8 cellular contexts compared by ENCODE assay signal in genomic region chr14:102778616-102779351, GRCh38. TPM values are rescaled to one million over a fixed set of nuclear protein-coding genes. Genes with fewer than 3 reads are reported as not detected.
A peak's percentile ranks its signal among the peaks of the same experiment; 100 is the strongest.
DNase-seq lines count a peak whose midpoint lies in the region; ATAC-seq and TF ChIP-seq lines count a peak whose summit lies in the region.

No MANE protein-coding gene starts in this region.

- H3K27ac ChIP-seq in GM23248: peak overlapping the region; percentile 77
- H3K27ac ChIP-seq in Peyer's patch: peak overlapping the region; percentile 92 to 97 (median 94)
- peak overlapping the region in 1 of 2 donors; percentile 85 for H3K27ac ChIP-seq in esophagus (ENCODE audit: low read depth in 2 of 2, low read length in 1 of 2)
- H3K27ac ChIP-seq in psoas muscle: no peak overlapping the region

- DNase-seq in GM23248: peak; percentile 41
- no peak for DNase-seq in Peyer's patch
- no peak for DNase-seq in psoas muscle
- DNase-seq in GM03348 (ENCODE audit: low spot score): no peak
- DNase-seq in NCI-H2107 (lab: John Stamatoyannopoulos, UW): no peak
- DNase-seq in iPS-NIHi7 (ENCODE audit: extremely low spot score): no peak
- DNase-seq in glomerular visceral epithelial cell (ENCODE audit: extremely low spot score): no peak

- WGBS in GM23248 (ENCODE audit: low coverage in 1 of 2, low lambda C conversion rate in 2 of 2, missing lambda C conversion rate in 2 of 2), 2 experiments: 31 to 34% methylated on average over 19 of the region's 19 CpGs
- 16 to 19% methylated on average over 19 of the region's 19 CpGs for WGBS in esophagus, 2 donors
- WGBS in psoas muscle, 3 donors: 29 to 36% (median 31%) methylated on average over 19 of the region's 19 CpGs

- ATAC-seq in psoas muscle: no peak

- in situ Hi-C loops in GM23248 (cut with MboI): loop anchor here (10.0 kb wide), 1 partner anchor 136 kb away; no protein-coding TSS in a partner anchor

- intact Hi-C loops in psoas muscle (cut with DNase I): loop anchor here in 1 of 2 donors (10.0 kb wide), 1 partner anchor 136 kb away; no protein-coding TSS in a partner anchor

- H3F3A ChIP-seq in GM23248 (ENCODE audit: insufficient read depth): peaks cover 35% of the 10 kb centered on the region

- no peaks in the 10 kb centered on the region for H3K9me2 ChIP-seq in GM23248 (ENCODE audit: insufficient read depth)

- TF ChIP-seq CTCF in Peyer's patch (IDR thresholded peaks at IDR 0.05) (no peak), psoas muscle (IDR thresholded peaks at IDR 0.05) (no peak)

- H3K4me1 ChIP-seq in GM23248 (ENCODE audit: insufficient read depth): peaks cover 18% of the 10 kb centered on the region
- H3K4me1 ChIP-seq in Peyer's patch: peaks cover 0 to 23% (median 12%) of the 10 kb centered on the region in 4 donors
- peaks cover 3 to 6% of the 10 kb centered on the region in 2 donors for H3K4me1 ChIP-seq in esophagus (ENCODE audit: control insufficient read depth in 2 of 2, insufficient read depth in 2 of 2, low read length in 1 of 2)
- peaks cover 12% of the 10 kb centered on the region for H3K4me1 ChIP-seq in psoas muscle

- H3K79me2 ChIP-seq in GM23248 (ENCODE audit: insufficient read depth): peaks cover 54% of the 10 kb centered on the region

- peak overlapping the region; percentile 95 for H3K4me2 ChIP-seq in GM23248 (ENCODE audit: unreplicated experiment)

- peak overlapping the region; percentile 78 for H3K4me3 ChIP-seq in GM23248
- peak overlapping the region; percentile 90 to 98 (median 93) for H3K4me3 ChIP-seq in Peyer's patch
- H3K4me3 ChIP-seq in esophagus (ENCODE audit: low read depth in 1 of 2, low read length in 2 of 2): peak overlapping the region; percentile 69 to 91
- H3K4me3 ChIP-seq in psoas muscle: peak overlapping the region; percentile 84

- H3K9me3 ChIP-seq in GM23248 (ENCODE audit: low read depth): no peaks in the 10 kb centered on the region
- no peaks in the 10 kb centered on the region for H3K9me3 ChIP-seq in Peyer's patch
- H3K9me3 ChIP-seq in esophagus (ENCODE audit: control insufficient read depth in 2 of 2, insufficient read depth in 1 of 2, low read depth in 1 of 2, low read length in 1 of 2): no peaks in the 10 kb centered on the region
- no peaks in the 10 kb centered on the region for H3K9me3 ChIP-seq in psoas muscle

- H4K20me1 ChIP-seq in GM23248 (ENCODE audit: insufficient read depth): peaks cover 4% of the 10 kb centered on the region; the same call in 1 of the 2 replicates

- H2AFZ ChIP-seq in GM23248: peak overlapping the region; percentile 57

- H3K36me3 ChIP-seq in GM23248 (ENCODE audit: low read depth) (no peaks in the 10 kb centered on the region), Peyer's patch (no peaks in the 10 kb centered on the region), esophagus (ENCODE audit: control insufficient read depth in 2 of 2, insufficient read depth in 2 of 2, low read length in 1 of 2) (no peaks in the 10 kb centered on the region), psoas muscle (ENCODE audit: insufficient read depth in 1 of 2, low read depth in 1 of 2) (no peaks in the 10 kb centered on the region)

- no peaks in the 10 kb centered on the region for H3K27me3 ChIP-seq in GM23248 (replicated peaks; ENCODE audit: insufficient read depth)
- H3K27me3 ChIP-seq in Peyer's patch: no peaks in the 10 kb centered on the region
- no peaks in the 10 kb centered on the region for H3K27me3 ChIP-seq in esophagus (ENCODE audit: control insufficient read depth in 1 of 2, insufficient read depth in 2 of 2, low read length in 2 of 2)
- H3K27me3 ChIP-seq in psoas muscle (ENCODE audit: insufficient read depth in 3 of 3, low read length in 2 of 3): no peaks in the 10 kb centered on the region

- H3K9ac ChIP-seq in GM23248: peak overlapping the region; percentile 94

- TF ChIP-seq POLR2A in Peyer's patch (IDR thresholded peaks at IDR 0.05): no peak

RNA-seq across cellular contexts. Expression of gene TRAF3, which starts 1.5 kb away (rescaled TPM):
- total RNA-seq in GM23248 (2014; rRNA removed; shearing (Covaris generic)): 17.9 and 18.6 TPM in 2 replicates
- polyA plus RNA-seq in GM23248 (2016; fragmentation: Nextera tagmentation; extraction: Ambion mirVana) (7.8 and 7.9 TPM in 2 replicates), esophagus (1 to 10 TPM; 3.8 to 4.9 TPM), psoas muscle (10 to 100 TPM in 1 of 3 donors, 1 to 10 TPM in 2; 3.3 to 15.9 (median 3.3) TPM)
- total RNA-seq in Peyer's patch (10 to 100 TPM; 31.7 to 47.8 (median 41.8) TPM), psoas muscle (10 to 100 TPM in 1 of 4 donors, 1 to 10 TPM in 3; 7.9 to 16.3 (median 8.2) TPM)
